11 cellular contexts compared by ENCODE assay signal in genomic region chr14:67821121-67821520, GRCh38. TPM values are rescaled to one million over a fixed set of nuclear protein-coding genes. Genes with fewer than 3 reads are reported as not detected.
DNase-seq lines count a peak whose midpoint lies in the region; ATAC-seq and TF ChIP-seq lines count a peak whose summit lies in the region.
"Had no signal": no experiment of that assay in that cellular context is flagged by ENCODE, and none has a peak within 500 bp of the region (broad histone marks: within the 10 kb centered on the region; RNA-seq: fewer than 3 reads in every experiment).

No MANE protein-coding gene starts in this region.

- no peak overlapping the region for H3K27ac Mint-ChIP-seq in activated CD4-positive, alpha-beta T cell treated with anti-CD3 and anti-CD28 coated beads for 36 hours
- H3K27ac Mint-ChIP-seq in brain = peak overlapping the region in 1 of 5 experiments; percentile 97

- no peak for TF ChIP-seq CTCF in LNCaP clone FGC (IDR thresholded peaks at IDR 0.05; ENCODE audit: control insufficient read depth, extremely low read depth, insufficient read depth)
- no peak for TF ChIP-seq CTCF in brain (conservative IDR thresholded peaks at IDR 0.05)
- no peak for TF ChIP-seq CTCF in neutrophil (IDR thresholded peaks at IDR 0.05)
- no peak for TF ChIP-seq CTCF in WERI-Rb-1 (IDR thresholded peaks at IDR 0.05; ENCODE audit: low read depth, low read length)

- H3K27me3 ChIP-seq in neutrophil (no peaks in the 10 kb centered on the region), WERI-Rb-1 (ENCODE audit: insufficient read depth, low read depth, severe bottlenecking) (no peaks in the 10 kb centered on the region)
- H3K27me3 ChIP-seq: ascending aorta, suprapubic skin had no signal

- peaks cover 39 to 51% of the 10 kb centered on the region in 2 experiments for H3K4me1 ChIP-seq in neutrophil (ENCODE audit: control insufficient read depth in 1 of 2, insufficient read depth in 1 of 2, low read depth in 1 of 2, low read length in 1 of 2)

- peak overlapping the region; percentile 95 for H3K4me3 Mint-ChIP-seq in activated CD4-positive, alpha-beta T cell treated with anti-CD3 and anti-CD28 coated beads for 36 hours
- H3K4me3 Mint-ChIP-seq in brain = peak overlapping the region; percentile 96 to 99 (median 97)

- H3K36me3 Mint-ChIP-seq in activated CD4-positive, alpha-beta T cell treated with anti-CD3 and anti-CD28 coated beads for 36 hours (ENCODE audit: low read depth) = peaks cover 9% of the 10 kb centered on the region
- peaks cover 5% of the 10 kb centered on the region for H3K36me3 Mint-ChIP-seq in brain

- H3K27me3 Mint-ChIP-seq in activated CD4-positive, alpha-beta T cell treated with anti-CD3 and anti-CD28 coated beads for 36 hours = no peaks in the 10 kb centered on the region
- peaks cover 13% of the 10 kb centered on the region for H3K27me3 Mint-ChIP-seq in brain
- H3K27me3 Mint-ChIP-seq: effector memory CD8-positive, alpha-beta T cell had no signal

- H3K4me3 ChIP-seq in LNCaP clone FGC (ENCODE audit: low read depth, low read length) (peak overlapping the region; percentile 81; the same call in 1 of the 2 replicates), neutrophil (ENCODE audit: low read depth in 1 of 2, low read length in 1 of 2) (peak overlapping the region; percentile 76 to 99), WERI-Rb-1 (ENCODE audit: low read depth, low read length) (no peak overlapping the region)

- ATAC-seq in activated CD4-positive, alpha-beta T cell treated with anti-CD3 and anti-CD28 coated beads for 36 hours = no peak
- ATAC-seq in GM19351 (IDR thresholded peaks at IDR 0.05; ENCODE audit: unreplicated experiment) = no peak
- ATAC-seq: effector memory CD8-positive, alpha-beta T cell had no signal

- H3K27ac ChIP-seq in neutrophil (peak overlapping the region; percentile 90), WERI-Rb-1 (no peak overlapping the region)
- H3K27ac ChIP-seq: ascending aorta, suprapubic skin had no signal

- peaks cover 26% of the 10 kb centered on the region for H3K4me1 Mint-ChIP-seq in activated CD4-positive, alpha-beta T cell treated with anti-CD3 and anti-CD28 coated beads for 36 hours
- H3K4me1 Mint-ChIP-seq in brain = peaks cover 42% of the 10 kb centered on the region

- CTCF ChIA-PET in activated CD4-positive, alpha-beta T cell treated with anti-CD3 and anti-CD28 coated beads for 36 hours (lab: Charles Lee) = interaction anchor here (0.7 kb wide), 1 partner anchor 995 kb away, joined by 3 read pairs; no protein-coding TSS in a partner anchor

- H3K9me3 ChIP-seq in neutrophil (no peaks in the 10 kb centered on the region), WERI-Rb-1 (ENCODE audit: severe bottlenecking) (no peaks in the 10 kb centered on the region)
- H3K9me3 ChIP-seq: ascending aorta, suprapubic skin had no signal

- no peak for DNase-seq in activated CD4-positive, alpha-beta T cell treated with anti-CD3 and anti-CD28 coated beads for 36 hours
- no peak for DNase-seq in activated CD4-positive, alpha-beta T cell treated with anti-CD3 and anti-CD28 coated beads for 48 hours
- DNase-seq in LNCaP clone FGC (ENCODE audit: low read depth) (no peak), WERI-Rb-1 (no peak), NCI-H524 treated with DMSO at 0.1 percent for 48 hours (lab: John Stamatoyannopoulos, UW) (no peak)
- DNase-seq: effector memory CD8-positive, alpha-beta T cell had no signal

- no peaks in the 10 kb centered on the region for H3K9me3 Mint-ChIP-seq in activated CD4-positive, alpha-beta T cell treated with anti-CD3 and anti-CD28 coated beads for 36 hours (ENCODE audit: low read depth)
- H3K9me3 Mint-ChIP-seq in brain = peaks cover 0 to 3% (median 0%) of the 10 kb centered on the region in 5 experiments
- H3K9me3 Mint-ChIP-seq: effector memory CD8-positive, alpha-beta T cell had no signal

- POLR2A ChIA-PET in activated CD4-positive, alpha-beta T cell treated with anti-CD3 and anti-CD28 coated beads for 36 hours (lab: Charles Lee) = interaction anchor here (0.5 to 0.7 kb wide), 2 partner anchors 404 to 1319 kb away, joined by 5 to 9 read pairs; no protein-coding TSS in a partner anchor

- intact Hi-C loops in activated CD4-positive, alpha-beta T cell treated with anti-CD3 and anti-CD28 coated beads for 36 hours (cut with DNase I, micrococcal nuclease) = no loop called here

- H3K36me3 ChIP-seq in neutrophil (no peaks in the 10 kb centered on the region), WERI-Rb-1 (no peaks in the 10 kb centered on the region)
- H3K36me3 ChIP-seq: suprapubic skin had no signal

RNA-seq across cellular contexts. Expression of gene RAD51B, which starts 1.5 kb away (rescaled TPM):
- 10 to 100 TPM; 26.4 to 39.9 TPM for total RNA-seq in activated CD4-positive, alpha-beta T cell treated with anti-CD3 and anti-CD28 coated beads for 36 hours
- 9.7 TPM for polyA plus RNA-seq in brain (ENCODE audit: insufficient read depth, low read depth, low replicate concordance)
- total RNA-seq: ascending aorta had no signal

RNA-seq across cellular contexts. Expression of gene ZFYVE26, which starts 4.7 kb away (rescaled TPM):
- 10 to 100 TPM; 13.0 to 14.2 TPM for total RNA-seq in activated CD4-positive, alpha-beta T cell treated with anti-CD3 and anti-CD28 coated beads for 36 hours
- 6.8 TPM for polyA plus RNA-seq in brain (ENCODE audit: insufficient read depth, low read depth, low replicate concordance)
